8 cellular contexts compared by ENCODE assay signal in the genomic region with DNA sequence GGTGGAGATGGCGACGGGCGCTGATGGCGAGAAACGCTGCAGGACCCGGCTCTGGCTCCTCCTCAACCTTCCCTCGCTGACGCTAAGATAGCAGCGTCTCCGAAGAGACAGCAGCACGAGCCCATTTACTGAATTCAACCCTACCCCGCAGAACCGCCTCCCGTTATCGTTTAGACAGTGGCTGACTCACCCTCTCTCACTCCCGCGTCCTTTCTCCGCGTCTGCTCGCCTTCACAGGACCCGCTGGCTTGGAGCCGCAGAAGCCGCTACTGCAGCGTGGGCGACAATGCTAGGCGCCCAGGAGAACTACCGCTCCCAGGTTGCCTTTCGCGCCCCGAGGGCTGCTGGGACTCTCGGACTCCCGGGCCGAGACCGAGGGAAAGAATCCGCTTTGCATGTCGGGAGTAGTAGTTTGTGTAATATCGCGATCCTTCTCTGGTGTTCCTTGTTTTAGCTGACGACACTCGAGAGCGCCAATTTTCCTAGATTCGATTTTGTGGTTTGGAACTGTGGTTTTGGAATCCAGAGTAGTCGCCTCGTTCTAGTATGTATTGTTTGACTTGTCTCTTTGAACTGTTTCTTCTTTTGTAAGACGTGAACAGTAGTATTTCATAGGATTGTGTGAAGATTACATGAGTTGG.
A peak's percentile ranks its signal among the peaks of the same experiment; 100 is the strongest.
DNase-seq lines count a peak whose midpoint lies in the region; ATAC-seq and FAIRE-seq lines count a peak whose summit lies in the region.

A gene with protein sequence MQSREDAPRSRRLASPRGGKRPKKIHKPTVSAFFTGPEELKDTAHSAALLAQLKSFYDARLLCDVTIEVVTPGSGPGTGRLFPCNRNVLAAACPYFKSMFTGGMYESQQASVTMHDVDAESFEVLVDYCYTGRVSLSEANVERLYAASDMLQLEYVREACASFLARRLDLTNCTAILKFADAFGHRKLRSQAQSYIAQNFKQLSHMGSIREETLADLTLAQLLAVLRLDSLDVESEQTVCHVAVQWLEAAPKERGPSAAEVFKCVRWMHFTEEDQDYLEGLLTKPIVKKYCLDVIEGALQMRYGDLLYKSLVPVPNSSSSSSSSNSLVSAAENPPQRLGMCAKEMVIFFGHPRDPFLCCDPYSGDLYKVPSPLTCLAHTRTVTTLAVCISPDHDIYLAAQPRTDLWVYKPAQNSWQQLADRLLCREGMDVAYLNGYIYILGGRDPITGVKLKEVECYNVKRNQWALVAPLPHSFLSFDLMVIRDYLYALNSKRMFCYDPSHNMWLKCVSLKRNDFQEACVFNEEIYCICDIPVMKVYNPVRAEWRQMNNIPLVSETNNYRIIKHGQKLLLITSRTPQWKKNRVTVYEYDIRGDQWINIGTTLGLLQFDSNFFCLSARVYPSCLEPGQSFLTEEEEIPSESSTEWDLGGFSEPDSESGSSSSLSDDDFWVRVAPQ (minus strand): TSS at position 291 of the 641 bp plus-strand sequence. CDS start 291 bp downstream, outside the sequence.

- H3K4me2 ChIP-seq in BLaER1, result peak within 1 kb of the TSS; percentile 91

- peak within 1 kb of the TSS; percentile 83 for H3K9ac ChIP-seq in BLaER1

- DNase-seq in NCI-H524 treated with DMSO at 0.1 percent for 48 hours (lab: John Stamatoyannopoulos, UW) (peak; percentile 87), kidney glomerular epithelial cell (lab: John Stamatoyannopoulos, UW) (peak; percentile 99)
- peak; percentile 97 for DNase-seq in activated CD4-positive, alpha-beta T cell treated with anti-CD3 and anti-CD28 coated beads for 48 hours
- peak; percentile 94 to 96 for DNase-seq in stimulated activated CD4-positive, alpha-beta T cell treated with anti-CD3 and anti-CD28 coated beads, Interleukin-15, amount 100 ng/mL, for 48 hours (ENCODE audit: low read depth in 2 of 2)

- H3K36me3 ChIP-seq in BLaER1, result peaks cover 17% of the 10 kb centered on the region; the same call in 1 of the 2 replicates

- peaks cover 9% of the 10 kb centered on the region; the same call in 1 of the 2 replicates for H3K9me3 ChIP-seq in BLaER1

- no peaks in the 10 kb centered on the region for H4K20me1 ChIP-seq in BLaER1

- H3K4me3 ChIP-seq in BLaER1, result peak within 1 kb of the TSS; percentile 83

- H3K4me1 ChIP-seq in BLaER1, result peaks cover 41% of the 10 kb centered on the region

- ATAC-seq in GM19324 (IDR thresholded peaks at IDR 0.05; ENCODE audit: low FRiP score, unreplicated experiment) (peak; percentile 96), HG03460 (IDR thresholded peaks at IDR 0.05; ENCODE audit: unreplicated experiment) (peak; percentile 95)

- H3K27ac ChIP-seq in BLaER1, result peak within 1 kb of the TSS; percentile 73

- H3K27me3 ChIP-seq in BLaER1, result no peaks in the 10 kb centered on the region

- peak; percentile 38 for FAIRE-seq in colon (lab: Jason Lieb, UNC)

Comparison
In these comparisons a context has a peak if more than half of its experiments do, and no peak if none do; other contexts are left out.
1. Peak in every context shown above with its lines: DNase-seq, ATAC-seq, H3K4me3 ChIP-seq and H3K27ac ChIP-seq.